8 cellular contexts compared by ENCODE assay signal in genomic region chr4:169611157-169611556, GRCh38. TPM values are rescaled to one million over a fixed set of nuclear protein-coding genes. Genes with fewer than 3 reads are reported as not detected.
A peak's percentile ranks its signal among the peaks of the same experiment; 100 is the strongest.
DNase-seq lines count a peak whose midpoint lies in the region; ATAC-seq and TF ChIP-seq lines count a peak whose summit lies in the region.

No MANE protein-coding gene starts in this region.

- H3K9me3 Mint-ChIP-seq in Calu3 (ENCODE audit: low read depth, unreplicated experiment) (no peaks in the 10 kb centered on the region), chondrocyte (ENCODE audit: low read depth) (no peaks in the 10 kb centered on the region)

- peak overlapping the region; percentile 80 for H3K9ac ChIP-seq in Loucy (ENCODE audit: low read depth, low read length, poor library complexity, severe bottlenecking)

- H3K9me3 ChIP-seq in Loucy (ENCODE audit: insufficient read depth, low read depth, low read length) (no peaks in the 10 kb centered on the region), osteoblast (ENCODE audit: low read depth, low read length) (no peaks in the 10 kb centered on the region)

- H3K36me3 Mint-ChIP-seq in Calu3 (ENCODE audit: insufficient read depth, unreplicated experiment) (peaks cover 11% of the 10 kb centered on the region), chondrocyte (ENCODE audit: low read depth) (peaks cover 2% of the 10 kb centered on the region)

- H3K4me1 ChIP-seq in Loucy (ENCODE audit: insufficient read depth, low read length, poor library complexity, severe bottlenecking) = peaks cover 33% of the 10 kb centered on the region
- peaks cover 22% of the 10 kb centered on the region for H3K4me1 ChIP-seq in osteoblast (ENCODE audit: insufficient read depth, low read length)

- H3K27me3 ChIP-seq in Loucy (ENCODE audit: insufficient read depth, low read length, poor library complexity, severe bottlenecking) = no peaks in the 10 kb centered on the region
- H3K27me3 ChIP-seq in osteoblast (ENCODE audit: insufficient read depth, low read length) = no peaks in the 10 kb centered on the region

- peak overlapping the region; percentile 98 for H3K4me2 ChIP-seq in Loucy (ENCODE audit: low read depth, low read length, poor library complexity, severe bottlenecking)
- peak overlapping the region; percentile 99 for H3K4me2 ChIP-seq in osteoblast (ENCODE audit: insufficient read depth, low read length)

- intact Hi-C loops in Calu3 (cut with micrococcal nuclease; ENCODE audit: unreplicated experiment) = loop anchor here (5.0 to 10.0 kb wide), 2 partner anchors 114 to 436 kb away; no protein-coding TSS in a partner anchor

- no peak for DNase-seq in Calu3
- DNase-seq in chondrocyte (ENCODE audit: low spot score) = no peak
- no peak for DNase-seq in osteoblast (ENCODE audit: insufficient read length, low spot score, missing footprints)
- no peak for DNase-seq in HEK293T (ENCODE audit: extremely low spot score)
- no peak for DNase-seq in NCI-H1417 treated with DMSO at 0.1 percent for 48 hours (lab: John Stamatoyannopoulos, UW)
- no peak for DNase-seq in COLO829 (ENCODE audit: low spot score)

- POLR2A ChIA-PET in HEK293T (lab: Yijun Ruan, JAX) = interaction anchor here (0.9 to 3.7 kb wide), 4 partner anchors 10 to 142 kb away, joined by 3 to 24 read pairs (median 4); partner anchors contain the start of gene CLCN3

- CTCF ChIA-PET in Calu3 (lab: Charles Lee) = no interaction called here
- CTCF ChIA-PET in HEK293T (lab: Yijun Ruan, JAX) = interaction anchor here (1.5 kb wide), 1 partner anchor 9 kb away, joined by 4 read pairs; the partner anchor contains the start of gene CLCN3

- H3K79me2 ChIP-seq in Loucy (ENCODE audit: insufficient read depth, low read length) (peaks cover 42% of the 10 kb centered on the region), osteoblast (ENCODE audit: insufficient read depth, low read length) (peaks cover 39% of the 10 kb centered on the region)

- H3K4me3 ChIP-seq in Loucy (ENCODE audit: low read length, poor library complexity, severe bottlenecking) = peak overlapping the region; percentile 94
- H3K4me3 ChIP-seq in osteoblast (ENCODE audit: insufficient read depth, low read length) = peak overlapping the region; percentile 98

- no peaks in the 10 kb centered on the region for H3F3A ChIP-seq in Loucy (ENCODE audit: low read depth)

- peak overlapping the region; percentile 94 for H3K4me3 Mint-ChIP-seq in Calu3 (ENCODE audit: low read depth, unreplicated experiment)
- peak overlapping the region; percentile 97 for H3K4me3 Mint-ChIP-seq in chondrocyte (ENCODE audit: unreplicated experiment)

- BruUV-seq in Calu3 (replicated peaks; lab: Mats Ljungman, UMichigan) = no TSS peak

- H3K4me1 Mint-ChIP-seq in Calu3 (ENCODE audit: low read depth, unreplicated experiment) (peaks cover 7% of the 10 kb centered on the region), chondrocyte (ENCODE audit: low read depth) (peaks cover 31% of the 10 kb centered on the region)

- no peak overlapping the region for H3K27ac Mint-ChIP-seq in Calu3 (ENCODE audit: unreplicated experiment)
- peak overlapping the region; percentile 41 for H3K27ac Mint-ChIP-seq in chondrocyte (ENCODE audit: unreplicated experiment)

- peak overlapping the region; percentile 99 for H3K27ac ChIP-seq in osteoblast (ENCODE audit: low read depth, low read length)

- no peaks in the 10 kb centered on the region for H3K9me2 ChIP-seq in Loucy (replicated peaks; ENCODE audit: low read depth, low read length)

- peaks cover 13% of the 10 kb centered on the region for H4K20me1 ChIP-seq in Loucy (ENCODE audit: insufficient read depth, low read length, poor library complexity, severe bottlenecking)
- no peaks in the 10 kb centered on the region for H4K20me1 ChIP-seq in osteoblast (ENCODE audit: insufficient read depth, low read length)

- TF ChIP-seq CTCF in Calu3 (IDR thresholded peaks at IDR 0.05; ENCODE audit: unreplicated experiment) (no peak), Loucy (conservative IDR thresholded peaks at IDR 0.05; ENCODE audit: low read length) (no peak), chondrocyte (IDR thresholded peaks at IDR 0.05) (no peak), osteoblast (IDR thresholded peaks at IDR 0.05; ENCODE audit: extremely low read depth, low read depth, low read length) (no peak)

- no peaks in the 10 kb centered on the region for H3K27me3 Mint-ChIP-seq in Calu3 (ENCODE audit: unreplicated experiment)
- H3K27me3 Mint-ChIP-seq in chondrocyte (ENCODE audit: low read depth) = no peaks in the 10 kb centered on the region

- ATAC-seq in HG03565 (IDR thresholded peaks at IDR 0.05; ENCODE audit: unreplicated experiment) = no peak

- H3K36me3 ChIP-seq in Loucy (ENCODE audit: insufficient read depth, low read length) = no peaks in the 10 kb centered on the region
- no peaks in the 10 kb centered on the region for H3K36me3 ChIP-seq in osteoblast (ENCODE audit: insufficient read depth, low read length)

- H2AFZ ChIP-seq in Loucy (ENCODE audit: low read length) (no peak overlapping the region), osteoblast (ENCODE audit: low read length) (peak overlapping the region; percentile 27)

TF ChIP-seq in HEK293T, 16 proteins besides CTCF, POLR2A, EP300 and RAD21:
- TF ChIP-seq PKNOX1 (IDR thresholded peaks at IDR 0.05) (no peak), SUZ12 (IDR thresholded peaks at IDR 0.05) (no peak), FOXM1 (IDR thresholded peaks at IDR 0.05; ENCODE audit: borderline replicate concordance) (no peak), BHLHE40 (IDR thresholded peaks at IDR 0.05; ENCODE audit: borderline replicate concordance) (no peak), CTBP1 (IDR thresholded peaks at IDR 0.05; ENCODE audit: borderline replicate concordance) (no peak), ELF4 (IDR thresholded peaks at IDR 0.05) (no peak), TARDBP (IDR thresholded peaks at IDR 0.05) (no peak), SP1 (IDR thresholded peaks at IDR 0.05) (no peak), HDGF (IDR thresholded peaks at IDR 0.05; ENCODE audit: borderline replicate concordance) (no peak), FOXA1 (IDR thresholded peaks at IDR 0.05) (no peak), LEF1 (IDR thresholded peaks at IDR 0.05; ENCODE audit: borderline replicate concordance) (no peak), L3MBTL2 (conservative IDR thresholded peaks at IDR 0.05) (no peak), ARNT (IDR thresholded peaks at IDR 0.05) (no peak), FOXK2 (IDR thresholded peaks at IDR 0.05) (no peak), ZNF384 (IDR thresholded peaks at IDR 0.05) (no peak), NFRKB (IDR thresholded peaks at IDR 0.05) (no peak)

RNA-seq across cellular contexts. Expression of gene NEK1, which starts 1.2 kb away (rescaled TPM):
- total RNA-seq in Calu3 (2022) (5.8 and 6.0 TPM in 2 replicates), chondrocyte (13.7 to 20.7 TPM (median 14.6 TPM) in 3 replicates), osteoblast (9.8 and 15.3 TPM in 2 replicates)

RNA-seq across cellular contexts. Expression of gene CLCN3, which starts 9.2 kb away (rescaled TPM):
- 55.7 and 57.8 TPM in 2 replicates for total RNA-seq in Calu3 (2022)
- total RNA-seq in chondrocyte = 34.7 to 47.3 TPM (median 36.5 TPM) in 3 replicates
- total RNA-seq in osteoblast = 32.2 and 35.9 TPM in 2 replicates
